Comparison of ENCODE assay signal across 1 cellular context in the genomic region with DNA sequence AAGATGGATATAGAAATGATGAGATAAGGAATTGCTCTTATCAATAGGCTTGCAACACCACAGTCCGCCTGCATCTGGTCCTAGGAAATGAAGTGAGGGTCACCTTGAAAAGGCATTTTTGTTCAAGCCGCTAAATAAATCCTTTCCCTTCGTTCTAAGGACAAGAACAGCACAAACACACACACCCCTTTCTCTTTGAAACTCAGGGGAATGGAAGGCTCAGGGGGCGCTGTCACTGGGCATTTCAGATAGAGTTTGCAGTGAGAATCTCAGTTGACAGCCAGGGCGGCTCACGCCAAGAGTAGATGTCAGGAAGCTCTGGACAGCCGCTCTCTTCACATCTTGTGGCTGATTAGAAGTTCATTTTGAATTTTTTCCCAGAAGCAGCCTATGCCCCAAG.
TF ChIP-seq lines count a peak whose summit lies in the region.

No MANE protein-coding gene starts in this region.

TF ChIP-seq in GM23338, 12 proteins besides CTCF, POLR2A, EP300 and RAD21:
- no peak for TF ChIP-seq STAT1 (IDR thresholded peaks at IDR 0.05; ENCODE audit: unreplicated experiment)
- TF ChIP-seq JUNB (IDR thresholded peaks at IDR 0.05; ENCODE audit: unreplicated experiment): no peak
- TF ChIP-seq, protein P1, sequence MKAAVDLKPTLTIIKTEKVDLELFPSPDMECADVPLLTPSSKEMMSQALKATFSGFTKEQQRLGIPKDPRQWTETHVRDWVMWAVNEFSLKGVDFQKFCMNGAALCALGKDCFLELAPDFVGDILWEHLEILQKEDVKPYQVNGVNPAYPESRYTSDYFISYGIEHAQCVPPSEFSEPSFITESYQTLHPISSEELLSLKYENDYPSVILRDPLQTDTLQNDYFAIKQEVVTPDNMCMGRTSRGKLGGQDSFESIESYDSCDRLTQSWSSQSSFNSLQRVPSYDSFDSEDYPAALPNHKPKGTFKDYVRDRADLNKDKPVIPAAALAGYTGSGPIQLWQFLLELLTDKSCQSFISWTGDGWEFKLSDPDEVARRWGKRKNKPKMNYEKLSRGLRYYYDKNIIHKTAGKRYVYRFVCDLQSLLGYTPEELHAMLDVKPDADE (IDR thresholded peaks at IDR 0.05): no peak
- TF ChIP-seq, protein P2, sequence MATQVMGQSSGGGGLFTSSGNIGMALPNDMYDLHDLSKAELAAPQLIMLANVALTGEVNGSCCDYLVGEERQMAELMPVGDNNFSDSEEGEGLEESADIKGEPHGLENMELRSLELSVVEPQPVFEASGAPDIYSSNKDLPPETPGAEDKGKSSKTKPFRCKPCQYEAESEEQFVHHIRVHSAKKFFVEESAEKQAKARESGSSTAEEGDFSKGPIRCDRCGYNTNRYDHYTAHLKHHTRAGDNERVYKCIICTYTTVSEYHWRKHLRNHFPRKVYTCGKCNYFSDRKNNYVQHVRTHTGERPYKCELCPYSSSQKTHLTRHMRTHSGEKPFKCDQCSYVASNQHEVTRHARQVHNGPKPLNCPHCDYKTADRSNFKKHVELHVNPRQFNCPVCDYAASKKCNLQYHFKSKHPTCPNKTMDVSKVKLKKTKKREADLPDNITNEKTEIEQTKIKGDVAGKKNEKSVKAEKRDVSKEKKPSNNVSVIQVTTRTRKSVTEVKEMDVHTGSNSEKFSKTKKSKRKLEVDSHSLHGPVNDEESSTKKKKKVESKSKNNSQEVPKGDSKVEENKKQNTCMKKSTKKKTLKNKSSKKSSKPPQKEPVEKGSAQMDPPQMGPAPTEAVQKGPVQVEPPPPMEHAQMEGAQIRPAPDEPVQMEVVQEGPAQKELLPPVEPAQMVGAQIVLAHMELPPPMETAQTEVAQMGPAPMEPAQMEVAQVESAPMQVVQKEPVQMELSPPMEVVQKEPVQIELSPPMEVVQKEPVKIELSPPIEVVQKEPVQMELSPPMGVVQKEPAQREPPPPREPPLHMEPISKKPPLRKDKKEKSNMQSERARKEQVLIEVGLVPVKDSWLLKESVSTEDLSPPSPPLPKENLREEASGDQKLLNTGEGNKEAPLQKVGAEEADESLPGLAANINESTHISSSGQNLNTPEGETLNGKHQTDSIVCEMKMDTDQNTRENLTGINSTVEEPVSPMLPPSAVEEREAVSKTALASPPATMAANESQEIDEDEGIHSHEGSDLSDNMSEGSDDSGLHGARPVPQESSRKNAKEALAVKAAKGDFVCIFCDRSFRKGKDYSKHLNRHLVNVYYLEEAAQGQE (IDR thresholded peaks at IDR 0.05; ENCODE audit: unreplicated experiment): no peak
- no peak for TF ChIP-seq ZNF114 (CRISPR knock-in tag; IDR thresholded peaks at IDR 0.05)
- no peak for TF ChIP-seq EZH2 (IDR thresholded peaks at IDR 0.05; ENCODE audit: low read depth, unreplicated experiment)
- TF ChIP-seq POLR2AphosphoS5 (IDR thresholded peaks at IDR 0.05; ENCODE audit: low read depth): no peak
- no peak for TF ChIP-seq NANOG (IDR thresholded peaks at IDR 0.05; ENCODE audit: borderline replicate concordance)
TF ChIP-seq in GM23338: peak in this region for 0.
